In the genomic region with DNA sequence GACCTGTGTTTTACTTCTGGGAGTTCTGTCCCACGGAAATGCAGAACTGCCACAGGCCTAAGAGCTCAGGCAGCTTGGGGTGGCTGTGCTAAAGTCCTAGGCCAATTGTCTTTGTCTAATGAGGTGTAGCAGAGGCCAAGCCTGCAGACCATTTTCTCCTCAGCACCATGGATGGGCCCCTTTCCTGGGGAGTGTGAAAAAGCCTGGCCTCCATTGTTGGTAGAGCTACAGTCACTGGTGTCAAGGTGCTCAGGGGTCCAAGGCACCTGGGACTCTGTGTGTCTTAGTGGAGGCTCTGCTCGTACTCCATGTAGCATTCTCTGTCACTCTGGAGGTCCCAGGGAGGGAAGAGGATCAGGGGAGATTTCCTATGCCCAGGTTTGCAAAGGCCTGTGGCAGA, we compare ENCODE assay signal across 17 cellular contexts.
"Had no signal": no experiment of that assay in that cellular context is flagged by ENCODE, and none has a peak within 500 bp of the region (broad histone marks: within the 10 kb centered on the region; RNA-seq: fewer than 3 reads in every experiment).

No MANE protein-coding gene starts in this region.

- H3K27me3 Mint-ChIP-seq: activated CD4-positive, alpha-beta T cell treated with anti-CD3 and anti-CD28 coated beads for 36 hours; activated naive CD8-positive, alpha-beta T cell; memory B cell had no signal

- H3K27ac ChIP-seq: cardiac muscle cell, esophagus squamous epithelium, heart right ventricle, stomach had no signal

- H3K9me3 ChIP-seq: esophagus squamous epithelium had no signal

- DNase-seq: activated CD4-positive, alpha-beta T cell treated with anti-CD3 and anti-CD28 coated beads for 36 hours; activated CD4-positive, alpha-beta T cell treated with anti-CD3 and anti-CD28 coated beads, Interleukin-2, amount 50 U/mL, for 48 hours; activated T-cell treated with anti-CD3 and anti-CD28 coated beads for 4 hours; dermis blood vessel endothelial cell; effector memory CD4-positive, alpha-beta T cell; esophagus squamous epithelium; heart right ventricle; left ventricle myocardium superior; natural killer cell; stimulated activated CD4-positive, alpha-beta T cell treated with anti-CD3 and anti-CD28 coated beads, Interleukin-12 subunit alpha, Interleukin-12 subunit beta, amount 100 ng/mL, for 4 hours; stimulated activated CD4-positive, alpha-beta T cell treated with anti-CD3 and anti-CD28 coated beads, Interleukin-2, amount 100 ng/mL, for 24 hours; stomach; trophoblast cell had no signal

- H3K36me3 ChIP-seq: cardiac muscle cell, esophagus squamous epithelium, heart right ventricle, stomach had no signal

- H3K27me3 ChIP-seq: cardiac muscle cell, esophagus squamous epithelium, heart right ventricle, stomach had no signal

- ATAC-seq: activated CD4-positive, alpha-beta T cell treated with anti-CD3 and anti-CD28 coated beads for 36 hours; heart right ventricle; left ventricle myocardium superior; natural killer cell had no signal

- H3K9me3 Mint-ChIP-seq: activated T-helper 1 cell treated with anti-CD3 and anti-CD28 coated beads, Interleukin-12 subunit alpha, Interleukin-12 subunit beta, Interleukin-2, Interleukin-4 antibody, amounts not matched to agents 30 ng/mL and 10 ng/mL and 1 ng/mL, durations not matched to agents 14 hours and 24 hours and 36 hours; natural killer cell had no signal

- H3K4me1 ChIP-seq: esophagus squamous epithelium, heart right ventricle, stomach had no signal

- H3K27ac Mint-ChIP-seq: activated CD4-positive, alpha-beta T cell treated with anti-CD3 and anti-CD28 coated beads for 36 hours; activated naive CD8-positive, alpha-beta T cell; activated T-helper 1 cell treated with anti-CD3 and anti-CD28 coated beads, Interleukin-12 subunit alpha, Interleukin-12 subunit beta, Interleukin-2, Interleukin-4 antibody, amounts not matched to agents 30 ng/mL and 10 ng/mL and 1 ng/mL, durations not matched to agents 14 hours and 24 hours and 36 hours; memory B cell; natural killer cell had no signal

- H3K36me3 Mint-ChIP-seq: activated naive CD8-positive, alpha-beta T cell; memory B cell; natural killer cell had no signal

- H3K4me3 Mint-ChIP-seq: activated CD4-positive, alpha-beta T cell treated with anti-CD3 and anti-CD28 coated beads for 36 hours; activated naive CD8-positive, alpha-beta T cell; activated T-helper 1 cell treated with anti-CD3 and anti-CD28 coated beads, Interleukin-12 subunit alpha, Interleukin-12 subunit beta, Interleukin-2, Interleukin-4 antibody, amounts not matched to agents 30 ng/mL and 10 ng/mL and 1 ng/mL, durations not matched to agents 14 hours and 24 hours and 36 hours; memory B cell; natural killer cell had no signal

- H3K4me1 Mint-ChIP-seq: activated CD4-positive, alpha-beta T cell treated with anti-CD3 and anti-CD28 coated beads for 36 hours; memory B cell had no signal

- H3K4me3 ChIP-seq: cardiac muscle cell, esophagus squamous epithelium, heart right ventricle, stomach had no signal
